Comparison of ENCODE assay signal across 23 cellular contexts in the genomic region with DNA sequence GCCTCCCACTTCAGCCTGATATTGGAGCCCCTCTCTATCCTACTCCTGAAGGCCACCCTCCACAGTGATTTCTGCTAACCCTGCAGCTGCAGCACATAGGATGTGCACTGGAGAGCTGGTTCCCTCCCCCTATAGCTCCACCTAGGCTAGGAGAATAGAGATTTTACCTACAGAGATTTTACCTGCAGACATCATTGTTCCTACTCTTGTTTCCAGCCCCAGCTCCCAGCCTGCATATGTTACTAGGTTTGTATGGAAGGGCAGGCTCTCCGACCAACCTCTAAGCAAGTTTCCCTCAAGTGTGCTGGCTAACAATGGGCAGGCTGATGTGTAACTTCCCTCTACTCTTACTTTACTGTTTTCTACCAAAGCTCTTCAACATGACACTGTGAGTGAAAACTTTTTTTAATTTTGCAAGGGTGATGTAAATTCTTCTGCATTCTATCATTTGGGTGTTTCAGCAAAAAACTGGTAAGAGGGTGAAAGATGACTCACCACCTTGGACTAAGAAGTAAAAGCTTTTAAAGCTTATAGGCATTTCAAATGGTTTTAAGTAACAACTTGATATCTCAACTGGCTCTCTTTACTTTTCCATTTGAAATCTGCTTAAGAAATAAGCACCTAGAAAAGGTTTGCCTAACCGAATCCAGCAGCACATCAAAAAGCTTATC.
DNase-seq lines count a peak whose midpoint lies in the region; ATAC-seq and TF ChIP-seq lines count a peak whose summit lies in the region.
"Had no signal": no experiment of that assay in that cellular context is flagged by ENCODE, and none has a peak within 500 bp of the region (broad histone marks: within the 10 kb centered on the region; RNA-seq: fewer than 3 reads in every experiment).

No MANE protein-coding gene starts in this region.

- H3K27me3 Mint-ChIP-seq in H9 (ENCODE audit: low read depth): no peaks in the 10 kb centered on the region
- H3K27me3 Mint-ChIP-seq in WTC11 (ENCODE audit: low read depth): no peaks in the 10 kb centered on the region
- no peaks in the 10 kb centered on the region for H3K27me3 Mint-ChIP-seq in activated T-cell treated with anti-CD3 and anti-CD28 coated beads, Interleukin-2, amount 50 U/mL, for 72 hours (ENCODE audit: low read depth)
- H3K27me3 Mint-ChIP-seq: activated naive CD4-positive, alpha-beta T cell treated with anti-CD3 and anti-CD28 coated beads, Interleukin-2, amount 50 U/mL, for 24 hours; CD8-positive, alpha-beta memory T cell; memory B cell had no signal

- no peak overlapping the region for H2BK5ac ChIP-seq in H9 (ENCODE audit: insufficient read length, low read length)

- CTCF ChIA-PET in WTC11 (lab: Charles Lee): interaction anchor here (0.6 to 1.7 kb wide), 3 partner anchors 24 to 128 kb away, joined by 3 to 9 read pairs (median 3); no protein-coding TSS in a partner anchor

- no peak overlapping the region for H3T11ph ChIP-seq in H9 (ENCODE audit: low read length)

- no peaks in the 10 kb centered on the region; the same call in 1 of the 2 replicates for H3K4me1 ChIP-seq in H9 (ENCODE audit: insufficient read depth, low read length)
- H3K4me1 ChIP-seq: breast epithelium had no signal

- no peak overlapping the region for H3K18ac ChIP-seq in H9 (ENCODE audit: insufficient read length, low read depth, low read length)

- H2AK5ac ChIP-seq in H9 (ENCODE audit: insufficient read length, low read length): no peak overlapping the region

- H3K9ac ChIP-seq in H9 (ENCODE audit: extremely low read depth, insufficient read length, low read length): no peak overlapping the region

- WGBS in H9 (ENCODE audit: extremely low coverage, insufficient read length, low lambda C conversion rate): no CpG with 5 or more reads among the region's 2 CpGs

- H3K27ac ChIP-seq in H9 (ENCODE audit: insufficient read length, low read depth, low read length): no peak overlapping the region
- H3K27ac ChIP-seq: breast epithelium, tibial nerve had no signal

- H3K79me1 ChIP-seq in H9 (ENCODE audit: insufficient read depth, low read depth, low read length, poor library complexity, severe bottlenecking): no peaks in the 10 kb centered on the region

- H3K23ac ChIP-seq in H9 (ENCODE audit: insufficient read length, low read depth, low read length): no peak overlapping the region

- no peak overlapping the region for H3K4me2 ChIP-seq in H9 (ENCODE audit: insufficient read depth, insufficient read length, low read length)

- H3K23me2 ChIP-seq in H9 (ENCODE audit: insufficient read length, low read depth, low read length, poor library complexity, severe bottlenecking): no peaks in the 10 kb centered on the region

- no peaks in the 10 kb centered on the region for H3K27me3 ChIP-seq in H9 (ENCODE audit: insufficient read depth, low read length)
- H3K27me3 ChIP-seq: breast epithelium, tibial nerve had no signal

- H2BK15ac ChIP-seq in H9 (ENCODE audit: low read depth, low read length): no peak overlapping the region

- H3K27ac Mint-ChIP-seq in H9 (peak overlapping the region; percentile 11 to 75 (median 65); a peak in 6 of 7 replicates), WTC11 (peak overlapping the region; percentile 0; the same call in 1 of the 2 replicates)
- no peak overlapping the region for H3K27ac Mint-ChIP-seq in activated T-cell treated with anti-CD3 and anti-CD28 coated beads, Interleukin-2, amount 50 U/mL, for 72 hours
- H3K27ac Mint-ChIP-seq: activated naive CD4-positive, alpha-beta T cell treated with anti-CD3 and anti-CD28 coated beads, Interleukin-2, amount 50 U/mL, for 24 hours; memory B cell had no signal

- H3K9me3 Mint-ChIP-seq in H9 (no peaks in the 10 kb centered on the region), WTC11 (peaks cover 6% of the 10 kb centered on the region)
- H3K9me3 Mint-ChIP-seq in activated T-cell treated with anti-CD3 and anti-CD28 coated beads, Interleukin-2, amount 50 U/mL, for 72 hours: peaks cover 0 to 2% of the 10 kb centered on the region in 2 donors
- H3K9me3 Mint-ChIP-seq: activated naive CD4-positive, alpha-beta T cell treated with anti-CD3 and anti-CD28 coated beads, Interleukin-2, amount 50 U/mL, for 24 hours; CD8-positive, alpha-beta memory T cell; memory B cell had no signal

- ATAC-seq in WTC11 (peak; percentile 89), HG03460 (IDR thresholded peaks at IDR 0.05; ENCODE audit: unreplicated experiment) (no peak)
- no peak for ATAC-seq in activated T-cell treated with anti-CD3 and anti-CD28 coated beads, Interleukin-2, amount 50 U/mL, for 72 hours (replicated peaks in 1 of 2)
- ATAC-seq: sciatic nerve had no signal

- no peaks in the 10 kb centered on the region for H3K9me3 ChIP-seq in H9 (ENCODE audit: control insufficient read depth, low read depth, low read length)
- H3K9me3 ChIP-seq: breast epithelium, tibial nerve had no signal

- no peak overlapping the region for H2BK20ac ChIP-seq in H9 (ENCODE audit: low read depth, low read length, poor library complexity, severe bottlenecking)

- H4K91ac ChIP-seq in H9 (ENCODE audit: insufficient read length, low read depth, low read length): no peak overlapping the region

- H3K4ac ChIP-seq in H9 (ENCODE audit: low read depth, low read length): no peak overlapping the region

- H3K4me3 Mint-ChIP-seq in H9 (no peak overlapping the region), WTC11 (no peak overlapping the region)
- no peak overlapping the region for H3K4me3 Mint-ChIP-seq in activated T-cell treated with anti-CD3 and anti-CD28 coated beads, Interleukin-2, amount 50 U/mL, for 72 hours
- H3K4me3 Mint-ChIP-seq: activated naive CD4-positive, alpha-beta T cell treated with anti-CD3 and anti-CD28 coated beads, Interleukin-2, amount 50 U/mL, for 24 hours; CD8-positive, alpha-beta memory T cell; memory B cell had no signal

- H3K56ac ChIP-seq in H9 (ENCODE audit: insufficient read length, low read depth, low read length): no peak overlapping the region

- H3K79me2 ChIP-seq in H9 (ENCODE audit: insufficient read depth, low read length): no peaks in the 10 kb centered on the region

- H2AFZ ChIP-seq in H9 (ENCODE audit: low read length): no peak overlapping the region

- H3K14ac ChIP-seq in H9 (ENCODE audit: insufficient read depth, low read length): no peak overlapping the region

- no peak overlapping the region for H4K8ac ChIP-seq in H9 (replicated peaks; ENCODE audit: insufficient read length, low read depth, low read length)

- no peak for TF ChIP-seq CTCF in H9 (conservative IDR thresholded peaks at IDR 0.05)
- no peak for TF ChIP-seq CTCF in WTC11 (IDR thresholded peaks at IDR 0.05)

- no peak for DNase-seq in H9
- DNase-seq in WTC11 (ENCODE audit: low spot score): no peak
- peak; percentile 5 for DNase-seq in fibroblast of the conjunctiva (ENCODE audit: low read depth)
- peak; percentile 45 for DNase-seq in stromal cell of bone marrow (ENCODE audit: low read depth)
- DNase-seq in NCI-H146 treated with DMSO at 0.1 percent for 48 hours (lab: John Stamatoyannopoulos, UW; ENCODE audit: unreplicated experiment): no peak
- DNase-seq in activated effector memory CD4-positive, alpha-beta T cell treated with Interleukin-2 at 50 U/mL for 16 hours: no peak
- no peak for DNase-seq in activated T-cell treated with anti-CD3 and anti-CD28 coated beads, Interleukin-2, amount 50 U/mL, for 72 hours
- DNase-seq: activated CD4-positive, alpha-beta T cell treated with anti-CD3 and anti-CD28 coated beads for 48 hours; activated T-cell treated with anti-CD3 and anti-CD28 coated beads for 4 hours; CD8-positive, alpha-beta memory T cell; effector CD4-positive, alpha-beta T cell; KG1; NCI-H146; NCI-H446; SHP77 treated with DMSO at 0.1 percent for 48 hours; stimulated activated CD4-positive, alpha-beta T cell treated with anti-CD3 and anti-CD28 coated beads, Interleukin-4, amount 100 ng/mL, for 1 hour; T-helper 9 cell had no signal

- no peak overlapping the region for H2BK12ac ChIP-seq in H9 (ENCODE audit: insufficient read length, low read depth, low read length)

- no peaks in the 10 kb centered on the region for H4K20me1 ChIP-seq in H9 (ENCODE audit: control insufficient read depth, insufficient read depth, insufficient read length)

- POLR2A ChIA-PET in WTC11 (lab: Charles Lee): interaction anchor here (0.7 to 1.4 kb wide), 2 partner anchors 11 to 166 kb away, joined by 3 read pairs; partner anchors contain the start of gene AMD1

- no peak overlapping the region for H2BK120ac ChIP-seq in H9 (ENCODE audit: low read depth, low read length, poor library complexity, severe bottlenecking)

- H3K36me3 Mint-ChIP-seq in H9 (ENCODE audit: insufficient read depth in 1 of 3, low read depth in 3 of 3) (peaks cover 0 to 5% (median 3%) of the 10 kb centered on the region in 3 experiments; a peak in 4 of 7 replicates), WTC11 (peaks cover 4% of the 10 kb centered on the region; the same call in 1 of the 2 replicates)
- no peaks in the 10 kb centered on the region for H3K36me3 Mint-ChIP-seq in activated T-cell treated with anti-CD3 and anti-CD28 coated beads, Interleukin-2, amount 50 U/mL, for 72 hours (ENCODE audit: insufficient read depth in 2 of 2)

- H3K4me1 Mint-ChIP-seq in H9: peaks cover 12 to 20% of the 10 kb centered on the region in 2 experiments
- peaks cover 18% of the 10 kb centered on the region for H3K4me1 Mint-ChIP-seq in WTC11
- no peaks in the 10 kb centered on the region for H3K4me1 Mint-ChIP-seq in activated T-cell treated with anti-CD3 and anti-CD28 coated beads, Interleukin-2, amount 50 U/mL, for 72 hours (ENCODE audit: low read depth)

- no peak overlapping the region for H4K5ac ChIP-seq in H9 (ENCODE audit: insufficient read length, low read depth, low read length)

TF ChIP-seq in WTC11, 78 proteins besides CTCF, POLR2A, EP300 and RAD21 (continues in another document):
- TF ChIP-seq CDX4 (CRISPR knock-in tag; IDR thresholded peaks at IDR 0.05; ENCODE audit: borderline replicate concordance) (no peak), RORB (CRISPR knock-in tag; IDR thresholded peaks at IDR 0.05) (no peak), SOX15 (CRISPR knock-in tag; IDR thresholded peaks at IDR 0.05) (no peak), CBFB (CRISPR knock-in tag; IDR thresholded peaks at IDR 0.05; ENCODE audit: low read depth) (no peak)

Comparison
In these comparisons a context has a peak if more than half of its experiments do, and no peak if none do; other contexts are left out.
1. DNase-seq: peak in fibroblast of the conjunctiva (single experiment) and stromal cell of bone marrow (single experiment); none in H9 (single experiment), WTC11 (single experiment), NCI-H146 treated with DMSO at 0.1 percent for 48 hours (single experiment), activated effector memory CD4-positive, alpha-beta T cell treated with Interleukin-2 at 50 U/mL for 16 hours (single experiment) and activated T-cell treated with anti-CD3 and anti-CD28 coated beads, Interleukin-2, amount 50 U/mL, for 72 hours (0 of 2).